11 cellular contexts compared by ENCODE assay signal in genomic region chr18:36662000-36662399, GRCh38.
A peak's percentile ranks its signal among the peaks of the same experiment; 100 is the strongest.
DNase-seq lines count a peak whose midpoint lies in the region; ATAC-seq, FAIRE-seq and TF ChIP-seq lines count a peak whose summit lies in the region.
"Had no signal": no experiment of that assay in that cellular context is flagged by ENCODE, and none has a peak within 500 bp of the region (broad histone marks: within the 10 kb centered on the region; RNA-seq: fewer than 3 reads in every experiment).

No MANE protein-coding gene starts in this region.

- TF ChIP-seq CTCF in epithelial cell of esophagus (IDR thresholded peaks at IDR 0.05; ENCODE audit: insufficient read depth, low read depth, low read length, missing control alignments) = peak; percentile 45

- DNase-seq in NCI-H748 (lab: John Stamatoyannopoulos, UW; ENCODE audit: unreplicated experiment) (peak; percentile 10), NCI-H748 treated with DMSO at 0.1 percent for 48 hours (lab: John Stamatoyannopoulos, UW) (no peak), NAMALWA (ENCODE audit: low spot score) (peak; percentile 2), epithelial cell of esophagus (ENCODE audit: low read depth) (peak; percentile 42), small intestine (peak; percentile 26), 8988T (no peak)
- DNase-seq: activated naive CD4-positive, alpha-beta T cell treated with anti-CD3 and anti-CD28 coated beads for 36 hours; esophagus squamous epithelium had no signal

- no peaks in the 10 kb centered on the region for H3K4me1 ChIP-seq in small intestine (ENCODE audit: control insufficient read depth in 2 of 2, insufficient read depth in 1 of 2, low read depth in 1 of 2, low read length in 1 of 2)

- 69 to 80% (median 71%) methylated on average over 5 of the region's 5 CpGs for WGBS in small intestine, 3 donors

- no peaks in the 10 kb centered on the region for H3K9me3 ChIP-seq in small intestine (ENCODE audit: control insufficient read depth, low read depth)
- H3K9me3 ChIP-seq: BLaER1, esophagus squamous epithelium had no signal

- H3K4me3 ChIP-seq in epithelial cell of esophagus (ENCODE audit: low read length) (no peak overlapping the region), small intestine (ENCODE audit: low read depth in 1 of 2, low read length in 2 of 2) (no peak overlapping the region)
- H3K4me3 ChIP-seq: BLaER1, esophagus squamous epithelium had no signal

- no peaks in the 10 kb centered on the region for H3K36me3 ChIP-seq in small intestine (ENCODE audit: control insufficient read depth in 2 of 2, insufficient read depth in 2 of 2, low read length in 2 of 2)
- H3K36me3 ChIP-seq: BLaER1, esophagus squamous epithelium had no signal

- no peaks in the 10 kb centered on the region for H3K27me3 ChIP-seq in small intestine (ENCODE audit: control insufficient read depth in 2 of 2, insufficient read depth in 2 of 2, low read length in 2 of 2)
- H3K27me3 ChIP-seq: BLaER1, esophagus squamous epithelium had no signal

- ATAC-seq in GM21515 (IDR thresholded peaks at IDR 0.05; ENCODE audit: unreplicated experiment) (no peak), HG02852 (IDR thresholded peaks at IDR 0.05; ENCODE audit: unreplicated experiment) (no peak)

- FAIRE-seq in small intestine (lab: Jason Lieb, UNC) = no peak

- H3K27ac ChIP-seq in small intestine (ENCODE audit: low read depth in 1 of 2, low read length in 1 of 2) = no peak overlapping the region
- H3K27ac ChIP-seq: BLaER1, esophagus squamous epithelium had no signal

Comparison
In these comparisons a context has a peak if more than half of its experiments do, and no peak if none do; other contexts are left out.
1. DNase-seq: peak in NCI-H748 (single experiment), NAMALWA (single experiment), epithelial cell of esophagus (single experiment) and small intestine (single experiment); none in NCI-H748 treated with DMSO at 0.1 percent for 48 hours (single experiment) and 8988T (single experiment).